In the genomic region with DNA sequence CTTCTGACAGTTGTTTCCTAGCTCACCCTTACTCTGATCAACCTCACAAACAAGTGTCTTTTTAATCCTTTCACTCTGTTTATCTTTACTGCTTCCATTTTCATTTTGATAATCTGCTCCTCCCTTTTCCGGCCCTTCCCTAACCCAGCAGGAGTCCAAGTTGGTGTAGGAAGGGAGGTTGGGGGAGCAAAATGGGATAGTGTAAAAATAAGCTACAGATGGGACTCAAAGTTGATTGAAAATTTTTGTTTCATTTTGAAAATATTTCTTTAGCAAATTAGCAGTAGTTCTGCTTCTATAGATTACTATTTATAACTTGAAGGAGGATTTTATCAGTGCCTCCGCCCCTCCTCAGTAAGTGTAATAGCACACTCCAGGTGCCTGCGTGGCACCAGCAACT, we compare ENCODE assay signal across 29 cellular contexts.
"Had no signal": no experiment of that assay in that cellular context is flagged by ENCODE, and none has a peak within 500 bp of the region (broad histone marks: within the 10 kb centered on the region; RNA-seq: fewer than 3 reads in every experiment).

No MANE protein-coding gene starts in this region.

- H3K36me3 ChIP-seq: MG63 had no signal

- H3K9me3 Mint-ChIP-seq: activated B cell treated with CpG ODN at 0.5 μM for 24 hours; activated CD4-positive, alpha-beta memory T cell treated with anti-CD3 and anti-CD28 coated beads, Interleukin-2, amount 10 ng/mL, durations not matched to agents 7 days and 5 days; activated naive CD8-positive, alpha-beta T cell treated with anti-CD3 and anti-CD28 coated beads, Interleukin-2, amount 10 ng/mL, durations not matched to agents 7 days and 5 days had no signal

- H3K27ac ChIP-seq: ascending aorta, SJCRH30, SK-N-MC had no signal

- H3K36me3 Mint-ChIP-seq: activated CD8-positive, alpha-beta memory T cell treated with anti-CD3 and anti-CD28 coated beads, Interleukin-2, amount 10 ng/mL, durations not matched to agents 7 days and 5 days; activated naive CD8-positive, alpha-beta T cell treated with anti-CD3 and anti-CD28 coated beads, Interleukin-2, amount 10 ng/mL, durations not matched to agents 7 days and 5 days had no signal

- H3K9me3 ChIP-seq: ascending aorta, MG63, SJCRH30 had no signal

- H3K27me3 Mint-ChIP-seq: activated B cell treated with CpG ODN at 0.5 μM for 24 hours; activated CD4-positive, alpha-beta memory T cell treated with anti-CD3 and anti-CD28 coated beads, Interleukin-2, amount 10 ng/mL, durations not matched to agents 7 days and 5 days; activated CD8-positive, alpha-beta memory T cell treated with anti-CD3 and anti-CD28 coated beads, Interleukin-2, amount 10 ng/mL, durations not matched to agents 7 days and 5 days; activated naive CD8-positive, alpha-beta T cell treated with anti-CD3 and anti-CD28 coated beads, Interleukin-2, amount 10 ng/mL, durations not matched to agents 7 days and 5 days had no signal

- H3K4me3 ChIP-seq: ascending aorta, MG63, SJCRH30, SK-N-MC had no signal

- H3K4me1 ChIP-seq: ascending aorta, SJCRH30 had no signal

- DNase-seq: activated B cell treated with CpG ODN at 0.5 μM for 24 hours; activated CD4-positive, alpha-beta memory T cell treated with anti-CD3 and anti-CD28 coated beads, Interleukin-2, amount 10 ng/mL, durations not matched to agents 7 days and 5 days; activated CD4-positive, alpha-beta T cell treated with anti-CD3 and anti-CD28 coated beads for 4 hours; activated CD4-positive, CD25-positive, alpha-beta regulatory T cell treated with anti-CD3 and anti-CD28 coated beads, Interleukin-2, amount 50 U/mL, for 72 hours; activated CD8-positive, alpha-beta memory T cell treated with anti-CD3 and anti-CD28 coated beads for 24 hours; activated CD8-positive, alpha-beta memory T cell treated with anti-CD3 and anti-CD28 coated beads, Interleukin-2, amount 10 ng/mL, durations not matched to agents 7 days and 5 days; activated CD8-positive, alpha-beta memory T cell treated with anti-CD3 and anti-CD28 coated beads, Interleukin-2, amount 50 U/mL, for 48 hours; activated effector memory CD4-positive, alpha-beta T cell treated with Interleukin-2 at 50 U/mL for 16 hours; activated naive CD4-positive, alpha-beta T cell treated with anti-CD3 and anti-CD28 coated beads, Interleukin-2, amount 50 U/mL, for 16 hours; activated naive CD8-positive, alpha-beta T cell treated with anti-CD3 and anti-CD28 coated beads, Interleukin-2, amount 10 ng/mL, durations not matched to agents 7 days and 5 days; activated T-cell treated with anti-CD3 and anti-CD28 coated beads, Interleukin-2, amount 50 U/mL, for 48 hours; amygdala; Kasumi-1; KG1; MG63; NCI-H1048; NCI-H1436 treated with DMSO at 0.1 percent for 48 hours; NCI-H1694 treated with DMSO at 0.1 percent for 48 hours; NCI-H2029 treated with DMSO at 0.1 percent for 48 hours; NCI-H2107; NCI-H2171; NCI-H510A; NCI-H526; NCI-H82; SHP77; SJCRH30 had no signal

- H3K27ac Mint-ChIP-seq: activated B cell treated with CpG ODN at 0.5 μM for 24 hours; activated CD4-positive, alpha-beta memory T cell treated with anti-CD3 and anti-CD28 coated beads, Interleukin-2, amount 10 ng/mL, durations not matched to agents 7 days and 5 days; activated CD8-positive, alpha-beta memory T cell treated with anti-CD3 and anti-CD28 coated beads, Interleukin-2, amount 10 ng/mL, durations not matched to agents 7 days and 5 days; activated naive CD8-positive, alpha-beta T cell treated with anti-CD3 and anti-CD28 coated beads, Interleukin-2, amount 10 ng/mL, durations not matched to agents 7 days and 5 days had no signal

- H3K4me1 Mint-ChIP-seq: activated B cell treated with CpG ODN at 0.5 μM for 24 hours; activated CD4-positive, alpha-beta memory T cell treated with anti-CD3 and anti-CD28 coated beads, Interleukin-2, amount 10 ng/mL, durations not matched to agents 7 days and 5 days; activated CD8-positive, alpha-beta memory T cell treated with anti-CD3 and anti-CD28 coated beads, Interleukin-2, amount 10 ng/mL, durations not matched to agents 7 days and 5 days; activated naive CD8-positive, alpha-beta T cell treated with anti-CD3 and anti-CD28 coated beads, Interleukin-2, amount 10 ng/mL, durations not matched to agents 7 days and 5 days had no signal

- H3K4me3 Mint-ChIP-seq: activated B cell treated with CpG ODN at 0.5 μM for 24 hours; activated CD4-positive, alpha-beta memory T cell treated with anti-CD3 and anti-CD28 coated beads, Interleukin-2, amount 10 ng/mL, durations not matched to agents 7 days and 5 days; activated CD8-positive, alpha-beta memory T cell treated with anti-CD3 and anti-CD28 coated beads, Interleukin-2, amount 10 ng/mL, durations not matched to agents 7 days and 5 days; activated naive CD8-positive, alpha-beta T cell treated with anti-CD3 and anti-CD28 coated beads, Interleukin-2, amount 10 ng/mL, durations not matched to agents 7 days and 5 days had no signal

- ATAC-seq: activated CD8-positive, alpha-beta memory T cell treated with anti-CD3 and anti-CD28 coated beads, Interleukin-2, amount 10 ng/mL, durations not matched to agents 7 days and 5 days; Panc1 had no signal

- H3K27me3 ChIP-seq: ascending aorta, MG63, SJCRH30 had no signal
